ENCODE assay signal across 12 cellular contexts in genomic region chr1:204266504-204267034, GRCh38. TPM values are rescaled to one million over a fixed set of nuclear protein-coding genes. Genes with fewer than 3 reads are reported as not detected.
DNase-seq lines count a peak whose midpoint lies in the region; ATAC-seq, FAIRE-seq and TF ChIP-seq lines count a peak whose summit lies in the region.
"Had no signal": no experiment of that assay in that cellular context is flagged by ENCODE, and none has a peak within 500 bp of the region (broad histone marks: within the 10 kb centered on the region; RNA-seq: fewer than 3 reads in every experiment).

No MANE protein-coding gene starts in this region.

- H3K36me3 ChIP-seq in mucosa of stomach (ENCODE audit: control insufficient read depth, insufficient read depth, low read length) = peaks cover 36% of the 10 kb centered on the region
- no peaks in the 10 kb centered on the region for H3K36me3 ChIP-seq in prostate gland

- TF ChIP-seq CTCF in A549 (IDR thresholded peaks at IDR 0.05) (no peak), epithelial cell of proximal tubule (conservative IDR thresholded peaks at IDR 0.05; ENCODE audit: low read depth, low read length) (peak; percentile 0), prostate gland (IDR thresholded peaks at IDR 0.05) (no peak)

- POLR2A ChIA-PET in A549 (lab: Yijun Ruan, JAX) = no interaction called here

- H3K9ac ChIP-seq in mucosa of stomach (ENCODE audit: low read length) = peak overlapping the region; percentile 4

- intact Hi-C loops in prostate gland (cut with DNase I) = no loop called here

- H3K4me1 ChIP-seq in A549 (peaks cover 39% of the 10 kb centered on the region), mucosa of stomach (ENCODE audit: control insufficient read depth, insufficient read depth, low read length) (peaks cover 65% of the 10 kb centered on the region), prostate gland (replicated peaks) (no peaks in the 10 kb centered on the region)

- WGBS in A549 (ENCODE audit: missing lambda C conversion rate) = 15% methylated on average over 5 of the region's 5 CpGs
- WGBS in prostate gland = 70% methylated on average over 5 of the region's 5 CpGs

- H3K9me3 ChIP-seq in A549 (no peaks in the 10 kb centered on the region), mucosa of stomach (ENCODE audit: control insufficient read depth, low read length) (no peaks in the 10 kb centered on the region), prostate gland (no peaks in the 10 kb centered on the region)

- no peak for TF ChIP-seq RAD21 in A549 (conservative IDR thresholded peaks at IDR 0.05 in 1 of 2, IDR thresholded peaks at IDR 0.05 in 1 of 2)

- CTCF ChIA-PET in A549 (lab: Yijun Ruan, JAX) = interaction anchor here (0.8 to 39.0 kb wide), 8 partner anchors 8 to 236 kb away, joined by 3 to 840 read pairs (median 8); partner anchors contain the start of genes GOLT1A and PLEKHA6

- DNase-seq in A549 (ENCODE audit: low read depth in 1 of 2, low spot score in 1 of 2) = peak; percentile 46 to 55
- DNase-seq in HuH-7 (ENCODE audit: low spot score) = peak; percentile 97
- peak; percentile 50 for DNase-seq in epithelial cell of proximal tubule (ENCODE audit: low read depth)
- DNase-seq in activated T-cell treated with anti-CD3 and anti-CD28 coated beads, Interleukin-2, amount 50 U/mL, for 48 hours = no peak
- DNase-seq in prostate gland (ENCODE audit: low spot score) = no peak
- no peak for DNase-seq in RKO (ENCODE audit: low spot score)
- DNase-seq: activated naive CD4-positive, alpha-beta T cell treated with anti-CD3 and anti-CD28 coated beads, Interleukin-2, amount 50 U/mL, for 16 hours; NCI-H226 had no signal

- H3K27ac ChIP-seq in A549 (peak overlapping the region; percentile 75 to 87), prostate gland (no peak overlapping the region)

- H3K4me3 ChIP-seq in A549 (no peak overlapping the region), epithelial cell of proximal tubule (ENCODE audit: low read depth, low read length) (no peak overlapping the region), mucosa of stomach (ENCODE audit: low read length) (no peak overlapping the region), prostate gland (no peak overlapping the region)

- peak overlapping the region; percentile 79 for H3K4me2 ChIP-seq in A549

- ATAC-seq in A549 (peak; percentile 69 to 86; a peak in 5 of 6 replicates), HG02571 (IDR thresholded peaks at IDR 0.05; ENCODE audit: unreplicated experiment) (no peak)

- FAIRE-seq in A549 (lab: Jason Lieb, UNC) = peak; percentile 39

- no peak for TF ChIP-seq EP300 in A549 (IDR thresholded peaks at IDR 0.05)

- TF ChIP-seq POLR2A in A549 (IDR thresholded peaks at IDR 0.05; ENCODE audit: low read length) (no peak), prostate gland (IDR thresholded peaks at IDR 0.05) (no peak)

- H3K27me3 ChIP-seq in mucosa of stomach (ENCODE audit: control insufficient read depth, insufficient read depth, low read length) (no peaks in the 10 kb centered on the region), prostate gland (replicated peaks; ENCODE audit: insufficient read depth) (no peaks in the 10 kb centered on the region)

TF ChIP-seq in A549, 52 proteins besides CTCF, POLR2A, EP300 and RAD21:
- no peak for TF ChIP-seq EHMT2 (IDR thresholded peaks at IDR 0.05; ENCODE audit: low read depth)
- no peak for TF ChIP-seq CHD4 (IDR thresholded peaks at IDR 0.05; ENCODE audit: borderline replicate concordance)
- no peak for TF ChIP-seq ESRRA (IDR thresholded peaks at IDR 0.05; ENCODE audit: borderline replicate concordance, low read length)
- no peak for TF ChIP-seq JUN (IDR thresholded peaks at IDR 0.05)
- no peak for TF ChIP-seq PHF8 (IDR thresholded peaks at IDR 0.05; ENCODE audit: borderline replicate concordance, low read depth)
- TF ChIP-seq CBX2 (IDR thresholded peaks at IDR 0.05; ENCODE audit: borderline replicate concordance, low read depth) = no peak
- no peak for TF ChIP-seq HOXB5 (CRISPR knock-in tag; IDR thresholded peaks at IDR 0.05)
- TF ChIP-seq EHF (CRISPR knock-in tag; IDR thresholded peaks at IDR 0.05) = no peak
- TF ChIP-seq RFX5 (IDR thresholded peaks at IDR 0.05) = no peak
- TF ChIP-seq SMC3 (IDR thresholded peaks at IDR 0.05) = no peak
- no peak for TF ChIP-seq HDAC2 (IDR thresholded peaks at IDR 0.05)
- TF ChIP-seq NFE2L2 (conservative IDR thresholded peaks at IDR 0.05; ENCODE audit: low read length) = no peak
- TF ChIP-seq CBX8 (IDR thresholded peaks at IDR 0.05) = no peak
- no peak for TF ChIP-seq CHD2 (IDR thresholded peaks at IDR 0.05; ENCODE audit: low read length, partially characterized antibody)
- TF ChIP-seq NPAS2 (CRISPR knock-in tag; IDR thresholded peaks at IDR 0.05; ENCODE audit: borderline replicate concordance) = no peak
- no peak for TF ChIP-seq CEBPB (IDR thresholded peaks at IDR 0.05)

RNA-seq across cellular contexts. Expression of gene GOLT1A, which starts 52.8 kb away (rescaled TPM):
- polyA plus RNA-seq in A549 (2011; rRNA removed) = 6.4 and 6.8 TPM in 2 replicates
- 1.9 and 2.0 TPM in 2 replicates for polyA plus RNA-seq in A549 (2012; cell fraction: cytosol; rRNA removed)
- polyA plus RNA-seq in A549 (2012; cell fraction: nucleus; rRNA removed) = 1.5 and 2.5 TPM in 2 replicates
- polyA plus RNA-seq in A549 (2017; fragmentation: RNase III; extraction: RNeasy Plus Mini Kit Qiagen cat#74134 plus additional on column Dnase treatment) = 1.8 to 2.8 TPM (median 2.4 TPM) in 3 replicates
- 6.7 and 8.5 TPM in 2 replicates for polyA minus RNA-seq in A549 (2011; rRNA and poly(A)+ RNA removed)
- 1.7 and 3.0 TPM in 2 replicates for total RNA-seq in epithelial cell of proximal tubule
- 1 to 10 TPM; 3.0 to 3.6 TPM for total RNA-seq in prostate gland
- total RNA-seq: glomerular endothelial cell, HT1080 had no signal

Comparison
In these comparisons a context has a peak if more than half of its experiments do, and no peak if none do; other contexts are left out.
1. DNase-seq: peak in A549 (2 of 2), HuH-7 (single experiment) and epithelial cell of proximal tubule (single experiment); none in activated T-cell treated with anti-CD3 and anti-CD28 coated beads, Interleukin-2, amount 50 U/mL, for 48 hours (0 of 2), prostate gland (single experiment) and RKO (single experiment).
2. H3K27ac ChIP-seq: peak in A549 (2 of 2); none in prostate gland (0 of 2).